Comparison of ENCODE assay signal across 8 cellular contexts in the genomic region with DNA sequence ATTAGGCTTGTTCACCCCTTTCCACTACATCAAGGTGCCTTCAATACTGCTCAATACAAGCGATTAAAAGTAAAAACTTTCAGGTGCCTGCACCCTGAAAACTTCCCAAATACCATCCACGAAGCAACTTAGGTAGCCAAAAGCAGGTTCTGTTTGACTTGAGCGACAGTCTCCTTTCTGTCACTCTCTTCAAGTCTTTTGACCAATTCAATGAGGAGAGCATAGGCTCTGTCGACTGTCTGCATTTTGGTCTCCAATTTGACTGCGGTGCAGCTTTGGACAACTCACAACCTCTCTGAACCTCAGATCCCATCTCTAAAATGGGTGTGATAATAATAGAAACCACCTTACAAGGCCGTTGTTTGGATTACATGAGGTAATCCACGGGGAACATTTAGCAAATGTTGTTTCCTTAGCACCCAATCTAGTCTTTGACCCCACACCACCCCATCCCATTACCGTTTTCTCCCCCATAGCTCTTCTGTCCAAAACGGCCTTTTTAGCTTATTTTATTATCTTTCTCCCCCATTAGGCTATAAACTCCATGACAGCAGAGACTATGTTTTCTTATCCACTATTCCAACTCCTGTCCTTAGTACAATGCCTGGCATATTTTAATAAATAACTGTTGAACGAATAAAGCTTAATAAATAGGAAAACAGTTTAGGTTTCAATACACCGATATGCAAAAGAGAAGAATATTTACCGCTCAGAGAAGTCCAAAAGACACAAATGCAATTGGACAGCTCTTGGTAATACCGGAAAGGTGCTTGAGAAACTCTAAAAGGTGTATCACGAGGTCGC. TPM values are rescaled to one million over a fixed set of nuclear protein-coding genes. Genes with fewer than 3 reads are reported as not detected.
DNase-seq lines count a peak whose midpoint lies in the region; ATAC-seq and TF ChIP-seq lines count a peak whose summit lies in the region.

No MANE protein-coding gene starts in this region.

- POLR2A ChIA-PET in Panc1 (lab: Charles Lee), result interaction anchor here (0.7 kb wide), 2 partner anchors 37 to 91 kb away, joined by 4 read pairs; no protein-coding TSS in a partner anchor

- peak overlapping the region; percentile 79 for H3K4me3 Mint-ChIP-seq in progenitor cell of endocrine pancreas (ENCODE audit: low read depth)

- DNase-seq in Panc1 (ENCODE audit: low read depth, low spot score) (no peak), esophagus muscularis mucosa (ENCODE audit: extremely low spot score) (no peak), progenitor cell of endocrine pancreas (ENCODE audit: low spot score, unreplicated experiment) (no peak), foreskin melanocyte (no peak)
- DNase-seq in stimulated activated CD4-positive, alpha-beta T cell treated with anti-CD3 and anti-CD28 coated beads, Interleukin-15, amount 100 ng/mL, for 24 hours, result no peak

- H3K9me3 Mint-ChIP-seq in progenitor cell of endocrine pancreas (ENCODE audit: low read depth), result no peaks in the 10 kb centered on the region

- H3K4me1 ChIP-seq in DOHH2 (ENCODE audit: control insufficient read depth, low read length) (peaks cover 74% of the 10 kb centered on the region), Panc1 (ENCODE audit: control insufficient read depth, insufficient read depth, low read length) (peaks cover 41% of the 10 kb centered on the region), esophagus muscularis mucosa (peaks cover 18 to 32% (median 28%) of the 10 kb centered on the region in 4 donors)

- H3K4me3 ChIP-seq in DOHH2 (ENCODE audit: low read length), result peak overlapping the region; percentile 82
- peak overlapping the region; percentile 68 to 82 for H3K4me3 ChIP-seq in Panc1 (ENCODE audit: low read depth in 2 of 2, low read length in 2 of 2)
- peak overlapping the region; percentile 77 to 94 (median 86) for H3K4me3 ChIP-seq in esophagus muscularis mucosa

- H3K79me2 ChIP-seq in DOHH2 (ENCODE audit: control insufficient read depth, low read length), result peaks cover 45% of the 10 kb centered on the region

- peak overlapping the region; percentile 94 for H3K4me2 ChIP-seq in DOHH2 (ENCODE audit: low read length)

- H3K27me3 Mint-ChIP-seq in progenitor cell of endocrine pancreas, result no peaks in the 10 kb centered on the region

- H3K27me3 ChIP-seq in DOHH2 (ENCODE audit: control insufficient read depth, low read length) (no peaks in the 10 kb centered on the region), Panc1 (ENCODE audit: control insufficient read depth, insufficient read depth, low read length) (no peaks in the 10 kb centered on the region), esophagus muscularis mucosa (peaks cover 0 to 4% (median 0%) of the 10 kb centered on the region in 4 donors)

- ATAC-seq in Panc1, result no peak
- no peak for ATAC-seq in GM19324 (IDR thresholded peaks at IDR 0.05; ENCODE audit: low FRiP score, unreplicated experiment)
- no peak for ATAC-seq in HG03460 (IDR thresholded peaks at IDR 0.05; ENCODE audit: unreplicated experiment)

- H3K4me1 Mint-ChIP-seq in progenitor cell of endocrine pancreas (ENCODE audit: low read depth), result peaks cover 17% of the 10 kb centered on the region

- H3K9me3 ChIP-seq in DOHH2 (ENCODE audit: control insufficient read depth, insufficient read depth, low read length) (no peaks in the 10 kb centered on the region), Panc1 (ENCODE audit: control insufficient read depth, insufficient read depth, low read depth, low read length) (no peaks in the 10 kb centered on the region), esophagus muscularis mucosa (no peaks in the 10 kb centered on the region)

- H3F3A ChIP-seq in DOHH2 (ENCODE audit: control insufficient read depth, insufficient read depth), result peaks cover 57% of the 10 kb centered on the region

- in situ Hi-C loops in Panc1 (cut with HindIII; ENCODE audit: low pct_unique_long_range_greater_than_20kb, low sequenced_read_pairs), result no loop called here

- no peaks in the 10 kb centered on the region for H4K20me1 ChIP-seq in DOHH2 (ENCODE audit: control insufficient read depth, insufficient read depth, low read depth, low read length)

- H3K36me3 Mint-ChIP-seq in progenitor cell of endocrine pancreas (ENCODE audit: insufficient read depth), result peaks cover 12% of the 10 kb centered on the region

- no peak for TF ChIP-seq POLR2A in esophagus muscularis mucosa (IDR thresholded peaks at IDR 0.05; ENCODE audit: low read depth)

- H3K36me3 ChIP-seq in DOHH2 (ENCODE audit: control insufficient read depth, low read length) (peaks cover 27% of the 10 kb centered on the region), Panc1 (ENCODE audit: control insufficient read depth, insufficient read depth, low read length) (peaks cover 3% of the 10 kb centered on the region; the same call in 1 of the 2 replicates), esophagus muscularis mucosa (peaks cover 18 to 29% (median 23%) of the 10 kb centered on the region in 4 donors)

- H3K9me2 ChIP-seq in DOHH2 (replicated peaks; ENCODE audit: control insufficient read depth, low read length), result no peaks in the 10 kb centered on the region

- TF ChIP-seq CTCF in DOHH2 (IDR thresholded peaks at IDR 0.05; ENCODE audit: low read depth, low read length, poor library complexity, severe bottlenecking) (no peak), Panc1 (IDR thresholded peaks at IDR 0.05) (no peak), esophagus muscularis mucosa (IDR thresholded peaks at IDR 0.05) (no peak), progenitor cell of endocrine pancreas (IDR thresholded peaks at IDR 0.05; ENCODE audit: unreplicated experiment) (no peak)

- TSS peak; percentile 82 for BruUV-seq in Panc1 (replicated peaks; lab: Mats Ljungman, UMichigan)

- peak overlapping the region; percentile 98 for H3K27ac Mint-ChIP-seq in progenitor cell of endocrine pancreas

- 23% methylated on average over 15 of the region's 15 CpGs for WGBS in esophagus muscularis mucosa

- TF ChIP-seq EP300 in esophagus muscularis mucosa (IDR thresholded peaks at IDR 0.05), result no peak

- intact Hi-C loops in Panc1 (cut with micrococcal nuclease; ENCODE audit: unreplicated experiment), result loop anchor here (5.0 kb wide), 1 partner anchor 50 kb away; no protein-coding TSS in a partner anchor
- intact Hi-C loops in esophagus muscularis mucosa (cut with DNase I), result no loop called here

- CTCF ChIA-PET in Panc1 (lab: Charles Lee), result interaction anchor here (0.7 kb wide), 1 partner anchor 149 kb away, joined by 3 read pairs; no protein-coding TSS in a partner anchor

- H3K27ac ChIP-seq in DOHH2 (ENCODE audit: low read depth, low read length), result peak overlapping the region; percentile 95
- peak overlapping the region; percentile 86 for H3K27ac ChIP-seq in Panc1 (ENCODE audit: low read length)
- H3K27ac ChIP-seq in esophagus muscularis mucosa (replicated peaks in 1 of 4), result peak overlapping the region; percentile 95 to 100 (median 98)

RNA-seq across cellular contexts. Expression of a gene that starts 1.0 kb away (rescaled TPM):
- total RNA-seq in Panc1 (2021; ENCODE audit: unreplicated experiment), result 51.5 TPM
- 23.5 TPM for polyA plus RNA-seq in Panc1 (2012; ENCODE audit: insufficient read length)
- 10 to 100 TPM; 36.6 to 57.3 (median 52.0) TPM for total RNA-seq in esophagus muscularis mucosa
- total RNA-seq in progenitor cell of endocrine pancreas, result 67.5 and 71.9 TPM in 2 replicates

RNA-seq across cellular contexts. Expression of a gene that starts 8.1 kb away (rescaled TPM):
- 99.1 TPM for total RNA-seq in Panc1 (2021; ENCODE audit: unreplicated experiment)
- polyA plus RNA-seq in Panc1 (2012; ENCODE audit: insufficient read length), result 56.6 TPM
- 10 to 100 TPM; 46.1 to 94.9 (median 70.1) TPM for total RNA-seq in esophagus muscularis mucosa
- total RNA-seq in progenitor cell of endocrine pancreas, result 42.5 and 46.0 TPM in 2 replicates
